In genomic region chr22:35523167-35523928, GRCh38 we compare ENCODE assay signal across 19 cellular contexts. TPM values are rescaled to one million over a fixed set of nuclear protein-coding genes. Genes with fewer than 3 reads are reported as not detected.
A peak's percentile ranks its signal among the peaks of the same experiment; 100 is the strongest.
DNase-seq lines count a peak whose midpoint lies in the region; ATAC-seq and TF ChIP-seq lines count a peak whose summit lies in the region.
"Had no signal": no experiment of that assay in that cellular context is flagged by ENCODE, and none has a peak within 500 bp of the region (broad histone marks: within the 10 kb centered on the region; RNA-seq: fewer than 3 reads in every experiment).

No MANE protein-coding gene starts in this region.

- H3K4me3 ChIP-seq in IMR-90 (ENCODE audit: insufficient read depth, low read depth, low read length) (no peak overlapping the region), OCI-LY3 (ENCODE audit: low read length) (no peak overlapping the region), mesendoderm (ENCODE audit: low read length) (no peak overlapping the region), Caco-2 (ENCODE audit: low read depth, low read length) (no peak overlapping the region)
- H3K4me3 ChIP-seq: left ventricle myocardium inferior, MG63, pancreas, smooth muscle cell, tibial nerve had no signal

- no peak overlapping the region for H3K14ac ChIP-seq in IMR-90 (replicated peaks; ENCODE audit: low read depth, low read length)

- H3K18ac ChIP-seq in IMR-90 (ENCODE audit: low read depth, low read length) = no peak overlapping the region
- no peak overlapping the region for H3K18ac ChIP-seq in mesendoderm (ENCODE audit: low read length)

- H4K8ac ChIP-seq in IMR-90 (ENCODE audit: low read depth in 2 of 2, low read length in 2 of 2) (no peak overlapping the region), mesendoderm (ENCODE audit: low read depth, low read length) (no peak overlapping the region)

- H3K36me3 Mint-ChIP-seq in Caco-2 (ENCODE audit: insufficient read depth, unreplicated experiment) = no peaks in the 10 kb centered on the region

- 79% methylated on average over 3 of the region's 17 CpGs; no CpG with 5 or more reads in 1 of the 2 experiments for WGBS in IMR-90 (ENCODE audit: extremely low coverage in 2 of 2, insufficient read length in 1 of 2), 2 experiments
- WGBS in mesendoderm (ENCODE audit: extremely low coverage, insufficient coverage, low lambda C conversion rate) = no CpG with 5 or more reads among the region's 17 CpGs

- H2AFZ ChIP-seq in IMR-90 (replicated peaks; ENCODE audit: low read length, poor library complexity) (no peak overlapping the region), OCI-LY3 (ENCODE audit: low read depth, low read length) (no peak overlapping the region)

- TF ChIP-seq POLR2A in IMR-90 (IDR thresholded peaks at IDR 0.05; ENCODE audit: low read depth, low read length) = no peak

- ATAC-seq in IMR-90 (ENCODE audit: low read depth) = no peak
- no peak for ATAC-seq in HG03095 (IDR thresholded peaks at IDR 0.05; ENCODE audit: unreplicated experiment)
- ATAC-seq: pancreas; stimulated activated naive B cell treated with anti-CD40 and anti-IgM and Interleukin-4, amounts not matched to agents 10 μg/mL and 1 μg/mL and 100 μg/mL, for 72 hours had no signal

- CTCF ChIA-PET in IMR-90 (lab: Yijun Ruan, JAX) = no interaction called here
- CTCF ChIA-PET in Caco-2 (lab: Charles Lee) = no interaction called here

- no peak for TF ChIP-seq RAD21 in IMR-90 (IDR thresholded peaks at IDR 0.05; ENCODE audit: low read length)

- POLR2A ChIA-PET in IMR-90 (lab: Charles Lee; ENCODE audit: unreplicated experiment) = no interaction called here
- POLR2A ChIA-PET in Caco-2 (lab: Charles Lee) = no interaction called here

- no peaks in the 10 kb centered on the region for H3K9me3 Mint-ChIP-seq in Caco-2 (ENCODE audit: unreplicated experiment)
- H3K9me3 Mint-ChIP-seq: stimulated activated naive B cell treated with anti-CD40 and anti-IgM and Interleukin-4, amounts not matched to agents 10 μg/mL and 1 μg/mL and 100 μg/mL, for 72 hours; T-helper 2 cell treated with Interferon-gamma antibody and Interleukin-4, amounts not matched to agents 5 μg/mL and 100 μg/mL, for 36 hours had no signal

- H2AK5ac ChIP-seq in IMR-90 (ENCODE audit: low read depth, low read length) (0 out of 2 replicates have a peak overlapping the region, but pooled peaks have one; percentile 40), mesendoderm (ENCODE audit: low read length) (no peak overlapping the region)

- H4K91ac ChIP-seq in IMR-90 (ENCODE audit: insufficient read depth, low read depth, low read length) = no peak overlapping the region

- H3K79me1 ChIP-seq in IMR-90 (ENCODE audit: low read depth in 1 of 2, low read length in 2 of 2) = no peaks in the 10 kb centered on the region
- no peaks in the 10 kb centered on the region for H3K79me1 ChIP-seq in mesendoderm (ENCODE audit: low read length)

- BruUV-seq in IMR-90 (replicated peaks; lab: Mats Ljungman, UMichigan) = no TSS peak
- BruUV-seq in Caco-2 (replicated peaks; lab: Mats Ljungman, UMichigan) = no TSS peak

- H3K4me1 Mint-ChIP-seq in Caco-2 (ENCODE audit: low read depth, unreplicated experiment) = no peaks in the 10 kb centered on the region

- H2BK5ac ChIP-seq in IMR-90 (ENCODE audit: low read depth, low read length, poor library complexity, severe bottlenecking) = no peak overlapping the region
- H2BK5ac ChIP-seq in mesendoderm (ENCODE audit: low read length) = no peak overlapping the region

- no peak overlapping the region for H3K4me2 ChIP-seq in IMR-90 (ENCODE audit: low read depth, low read length)
- peak overlapping the region; percentile 42 for H3K4me2 ChIP-seq in OCI-LY3 (ENCODE audit: low read length)
- H3K4me2 ChIP-seq in mesendoderm (ENCODE audit: low read length) = no peak overlapping the region
- H3K4me2 ChIP-seq: smooth muscle cell had no signal

- TF ChIP-seq CTCF in IMR-90 (conservative IDR thresholded peaks at IDR 0.05; ENCODE audit: low read depth, low read length) = no peak
- TF ChIP-seq CTCF in OCI-LY3 (IDR thresholded peaks at IDR 0.05; ENCODE audit: low read depth, low read length) = no peak
- TF ChIP-seq CTCF in Caco-2 (IDR thresholded peaks at IDR 0.05; ENCODE audit: insufficient read depth in 1 of 2, low read depth in 1 of 2, low read length in 1 of 2, severe bottlenecking in 1 of 2, unreplicated experiment in 1 of 2) = no peak

- no peak overlapping the region for H4K5ac ChIP-seq in IMR-90 (ENCODE audit: low read depth, low read length)
- H4K5ac ChIP-seq in mesendoderm (ENCODE audit: low read length) = no peak overlapping the region

- no peaks in the 10 kb centered on the region for H3K9me1 ChIP-seq in IMR-90 (ENCODE audit: insufficient read depth, low read length)

- no peak for DNase-seq in IMR-90
- peak; percentile 53 for DNase-seq in NCI-H2029 (lab: John Stamatoyannopoulos, UW)
- DNase-seq in mesendoderm = no peak
- no peak for DNase-seq in Caco-2
- DNase-seq in dermis blood vessel endothelial cell = no peak
- no peak for DNase-seq in germinal center (ENCODE audit: low spot score)
- DNase-seq: activated naive CD4-positive, alpha-beta T cell treated with anti-CD3 and anti-CD28 coated beads, Interleukin-2, amount 50 U/mL, for 16 hours; brain microvascular endothelial cell; left ventricle myocardium inferior; MG63; pancreas; SIG-M5; stimulated activated naive B cell treated with anti-CD40 and anti-IgM and Interleukin-4, amounts not matched to agents 10 μg/mL and 1 μg/mL and 100 μg/mL, for 72 hours had no signal

- H3K9me3 ChIP-seq in IMR-90 (ENCODE audit: control insufficient read depth, insufficient read depth, low read length) (no peaks in the 10 kb centered on the region), OCI-LY3 (ENCODE audit: insufficient read depth, low read length) (no peaks in the 10 kb centered on the region), Caco-2 (no peaks in the 10 kb centered on the region)
- H3K9me3 ChIP-seq: left ventricle myocardium inferior, MG63, pancreas, tibial nerve had no signal

- in situ Hi-C loops in IMR-90 (cut with MboI; ENCODE audit: low sequenced_read_pairs) = no loop called here

- no peak overlapping the region for H3K27ac Mint-ChIP-seq in Caco-2 (ENCODE audit: unreplicated experiment)
- H3K27ac Mint-ChIP-seq: stimulated activated naive B cell treated with anti-CD40 and anti-IgM and Interleukin-4, amounts not matched to agents 10 μg/mL and 1 μg/mL and 100 μg/mL, for 72 hours; T-helper 2 cell treated with Interferon-gamma antibody and Interleukin-4, amounts not matched to agents 5 μg/mL and 100 μg/mL, for 36 hours had no signal

- H3K4me1 ChIP-seq in IMR-90 (ENCODE audit: control insufficient read depth, insufficient read depth, low read length) = peaks cover 3% of the 10 kb centered on the region; the same call in 1 of the 2 replicates
- peaks cover 9% of the 10 kb centered on the region for H3K4me1 ChIP-seq in OCI-LY3 (ENCODE audit: low read length)
- H3K4me1 ChIP-seq in mesendoderm (ENCODE audit: control insufficient read depth, low read depth, low read length) = peaks cover under 1% of the 10 kb centered on the region
- no peaks in the 10 kb centered on the region for H3K4me1 ChIP-seq in Caco-2
- H3K4me1 ChIP-seq: pancreas had no signal

- no peaks in the 10 kb centered on the region for H3K36me3 ChIP-seq in IMR-90 (ENCODE audit: control insufficient read depth, insufficient read depth, low read length)
- no peaks in the 10 kb centered on the region for H3K36me3 ChIP-seq in OCI-LY3 (replicated peaks; ENCODE audit: low read depth, low read length)
- no peaks in the 10 kb centered on the region for H3K36me3 ChIP-seq in mesendoderm (ENCODE audit: control insufficient read depth, insufficient read depth, low read length)
- no peaks in the 10 kb centered on the region for H3K36me3 ChIP-seq in Caco-2 (ENCODE audit: control insufficient read depth, insufficient read depth, low read length)
- H3K36me3 ChIP-seq: brain microvascular endothelial cell, left ventricle myocardium inferior, MG63, pancreas, tibial nerve had no signal

- no peaks in the 10 kb centered on the region for H3K79me2 ChIP-seq in OCI-LY3 (ENCODE audit: low read length)
- no peaks in the 10 kb centered on the region for H3K79me2 ChIP-seq in mesendoderm (ENCODE audit: control insufficient read depth, insufficient read depth, low read length)

- H3K23ac ChIP-seq in IMR-90 (ENCODE audit: low read depth, low read length) (no peak overlapping the region), mesendoderm (ENCODE audit: low read length) (no peak overlapping the region)

- peaks cover 4% of the 10 kb centered on the region for H3K27me3 Mint-ChIP-seq in Caco-2 (ENCODE audit: insufficient read depth, unreplicated experiment)

- no peak overlapping the region for H2BK120ac ChIP-seq in IMR-90 (ENCODE audit: low read depth, low read length)
- no peak overlapping the region for H2BK120ac ChIP-seq in mesendoderm (ENCODE audit: low read depth, low read length)

- H3K27ac ChIP-seq in IMR-90 (ENCODE audit: insufficient read depth, low read length) = no peak overlapping the region
- H3K27ac ChIP-seq in OCI-LY3 (ENCODE audit: low read length) = no peak overlapping the region
- no peak overlapping the region for H3K27ac ChIP-seq in mesendoderm (ENCODE audit: low read depth, low read length)
- H3K27ac ChIP-seq: brain microvascular endothelial cell, C4-2B, pancreas, tibial nerve had no signal

- no peak overlapping the region for H3K9ac ChIP-seq in IMR-90 (ENCODE audit: low read depth, low read length)
- no peak overlapping the region for H3K9ac ChIP-seq in OCI-LY3 (ENCODE audit: low read length)
- H3K9ac ChIP-seq in mesendoderm (ENCODE audit: low read length) = no peak overlapping the region

- H3K27me3 ChIP-seq in IMR-90 (ENCODE audit: control insufficient read depth, insufficient read depth, low read length) (peaks cover 26% of the 10 kb centered on the region), OCI-LY3 (ENCODE audit: low read depth, low read length) (peaks cover 43% of the 10 kb centered on the region), mesendoderm (ENCODE audit: insufficient read depth, low read length, poor library complexity) (no peaks in the 10 kb centered on the region), Caco-2 (replicated peaks; ENCODE audit: control insufficient read depth, insufficient read depth, low read length) (no peaks in the 10 kb centered on the region)
- H3K27me3 ChIP-seq: brain microvascular endothelial cell, MG63, pancreas had no signal

- intact Hi-C loops in IMR-90 (cut with micrococcal nuclease) = no loop called here
- intact Hi-C loops in Caco-2 (cut with micrococcal nuclease; ENCODE audit: unreplicated experiment) = no loop called here

- H3K56ac ChIP-seq in IMR-90 (ENCODE audit: extremely low read depth, insufficient read depth, low read length) (no peak overlapping the region), mesendoderm (ENCODE audit: low read length) (peak overlapping the region; percentile 15)

- H3K4ac ChIP-seq in IMR-90 (ENCODE audit: low read depth, low read length) (no peak overlapping the region), mesendoderm (ENCODE audit: low read depth, low read length) (no peak overlapping the region)

- dilution Hi-C loops in IMR-90 (cut with HindIII; ENCODE audit: low sequenced_read_pairs, unreplicated experiment) = no loop called here

- no peak overlapping the region for H2BK15ac ChIP-seq in IMR-90 (ENCODE audit: low read depth, low read length)
- no peak overlapping the region for H2BK15ac ChIP-seq in mesendoderm (replicated peaks; ENCODE audit: low read depth)

- H2AK9ac ChIP-seq in IMR-90 (replicated peaks; ENCODE audit: low read depth, low read length, poor library complexity) = no peak overlapping the region

- no peak overlapping the region for H3K4me3 Mint-ChIP-seq in Caco-2 (ENCODE audit: unreplicated experiment)
- H3K4me3 Mint-ChIP-seq: stimulated activated naive B cell treated with anti-CD40 and anti-IgM and Interleukin-4, amounts not matched to agents 10 μg/mL and 1 μg/mL and 100 μg/mL, for 72 hours; T-helper 2 cell treated with Interferon-gamma antibody and Interleukin-4, amounts not matched to agents 5 μg/mL and 100 μg/mL, for 36 hours had no signal

- no peak overlapping the region for H2BK20ac ChIP-seq in IMR-90 (ENCODE audit: low read depth, low read length)

- H4K20me1 ChIP-seq in IMR-90 (ENCODE audit: insufficient read depth, low read length) (no peaks in the 10 kb centered on the region), OCI-LY3 (ENCODE audit: insufficient read depth, low read length) (no peaks in the 10 kb centered on the region)

RNA-seq across cellular contexts. Expression of gene RASD2, which starts 17.3 kb away (rescaled TPM):
- total RNA-seq in IMR-90 (2012; rRNA removed) (under 0.01 TPM in 2 replicates), Caco-2 (2022) (0.09 TPM in 1 of 2 replicates, not detected in the other), dermis blood vessel endothelial cell (0.17 TPM in 1 of 2 replicates, not detected in the other)
- polyA plus RNA-seq in IMR-90 (2012; rRNA removed) = 0.32 and 0.36 TPM in 2 replicates
- polyA plus RNA-seq in IMR-90 (2012; cell fraction: cytosol; rRNA removed) = 0.21 and 0.26 TPM in 2 replicates
- 0.42 and 0.53 TPM in 2 replicates for polyA plus RNA-seq in IMR-90 (2012; cell fraction: nucleus; rRNA removed; ENCODE audit: low replicate concordance)
- polyA plus RNA-seq in mesendoderm (2013, experiment 1 of 2) = 0.81 TPM
- polyA plus RNA-seq in mesendoderm (2013, experiment 2 of 2) = 0.85 TPM
- polyA plus RNA-seq: smooth muscle cell had no signal
